ENCODE assay signal across 19 cellular contexts in genomic region chr18:21901423-21901822, GRCh38.
DNase-seq lines count a peak whose midpoint lies in the region; ATAC-seq, FAIRE-seq and TF ChIP-seq lines count a peak whose summit lies in the region.
"Had no signal": no experiment of that assay in that cellular context is flagged by ENCODE, and none has a peak within 500 bp of the region (broad histone marks: within the 10 kb centered on the region; RNA-seq: fewer than 3 reads in every experiment).

No MANE protein-coding gene starts in this region.

- H4K20me1 ChIP-seq in SU-DHL-6 (ENCODE audit: low read depth, low read length), result no peaks in the 10 kb centered on the region

- no peak for FAIRE-seq in D721Med (lab: Jason Lieb, UNC)
- FAIRE-seq: G401.6, GM12891, HTR-8/SVneo had no signal

- H3K23ac ChIP-seq in neuronal stem cell (ENCODE audit: low read depth, low read length, poor library complexity), result no peak overlapping the region

- H3K27ac Mint-ChIP-seq in effector memory CD8-positive, alpha-beta T cell, result no peak overlapping the region
- H3K27ac Mint-ChIP-seq: CD4-positive, alpha-beta memory T cell; H9 had no signal

- H3K4me1 Mint-ChIP-seq in effector memory CD8-positive, alpha-beta T cell (ENCODE audit: low read depth in 2 of 2), result peaks cover 0 to 6% of the 10 kb centered on the region in 2 donors

- no peak overlapping the region for H2BK12ac ChIP-seq in neuronal stem cell (ENCODE audit: low read length)

- H2AFZ ChIP-seq in ACC112 (ENCODE audit: low read length, unreplicated experiment) (peak overlapping the region; percentile 63), SU-DHL-6 (ENCODE audit: low read depth, low read length, severe bottlenecking) (peak overlapping the region; percentile 12), neuronal stem cell (ENCODE audit: low read length) (peak overlapping the region; percentile 15)

- no peak overlapping the region for H4K91ac ChIP-seq in neuronal stem cell (ENCODE audit: low read depth, low read length, poor library complexity)

- H3K9ac ChIP-seq in SU-DHL-6 (ENCODE audit: low read length), result no peak overlapping the region
- no peak overlapping the region for H3K9ac ChIP-seq in neuronal stem cell (ENCODE audit: low read depth, low read length, poor library complexity)

- ATAC-seq in effector memory CD8-positive, alpha-beta T cell (replicated peaks), result no peak

- no peak overlapping the region for H2BK5ac ChIP-seq in neuronal stem cell (ENCODE audit: low read length)

- peak; percentile 7 for DNase-seq in fibroblast of mammary gland (ENCODE audit: low read depth)
- DNase-seq in neuronal stem cell (ENCODE audit: low spot score), result no peak
- no peak for DNase-seq in NCI-H2029 treated with DMSO at 0.1 percent for 48 hours (lab: John Stamatoyannopoulos, UW)
- no peak for DNase-seq in D721Med (ENCODE audit: insufficient read length, low spot score)
- DNase-seq in effector memory CD8-positive, alpha-beta T cell, result no peak
- DNase-seq in NCI-H82 (lab: John Stamatoyannopoulos, UW), result no peak
- DNase-seq: BE2C; CD4-positive, alpha-beta memory T cell; DMS153; DMS79 treated with DMSO at 0.1 percent for 48 hours; EL; GOT3; H9 had no signal

- WGBS in neuronal stem cell (ENCODE audit: extremely low coverage in 2 of 2, insufficient read length in 2 of 2, insufficient replicate concordance in 1 of 2), 2 donors, result no CpG with 5 or more reads among the region's 3 CpGs

- TF ChIP-seq CTCF in SU-DHL-6 (IDR thresholded peaks at IDR 0.05; ENCODE audit: insufficient read depth, low read length, poor library complexity, severe bottlenecking) (no peak), fibroblast of mammary gland (conservative IDR thresholded peaks at IDR 0.05; ENCODE audit: control insufficient read depth, insufficient read depth, low read depth, low read length) (no peak), D721Med (IDR thresholded peaks at IDR 0.05; ENCODE audit: insufficient read depth, missing control alignments) (no peak)

- H3K36me3 Mint-ChIP-seq in effector memory CD8-positive, alpha-beta T cell (ENCODE audit: insufficient read depth), result no peaks in the 10 kb centered on the region
- H3K36me3 Mint-ChIP-seq: CD4-positive, alpha-beta memory T cell had no signal

- no peaks in the 10 kb centered on the region for H3K79me1 ChIP-seq in neuronal stem cell (ENCODE audit: low read depth, low read length)

- no peak overlapping the region for H3K14ac ChIP-seq in neuronal stem cell (ENCODE audit: low read length)

- H3K4ac ChIP-seq in neuronal stem cell (ENCODE audit: low read length), result no peak overlapping the region

- H3K36me3 ChIP-seq in ACC112 (ENCODE audit: insufficient read depth, low read length) (no peaks in the 10 kb centered on the region), SU-DHL-6 (ENCODE audit: low read length) (no peaks in the 10 kb centered on the region), neuronal stem cell (replicated peaks in 1 of 2; ENCODE audit: control insufficient read depth in 2 of 2, insufficient read depth in 2 of 2, low read length in 2 of 2) (no peaks in the 10 kb centered on the region)
- H3K36me3 ChIP-seq: BE2C had no signal

- H4K8ac ChIP-seq in neuronal stem cell (ENCODE audit: low read depth, low read length), result no peak overlapping the region

- H3K4me2 ChIP-seq in SU-DHL-6 (ENCODE audit: low read depth, low read length, poor library complexity, severe bottlenecking), result no peak overlapping the region
- no peak overlapping the region for H3K4me2 ChIP-seq in neuronal stem cell (ENCODE audit: insufficient read depth, low read length, poor library complexity, severe bottlenecking)

- H3K4me3 Mint-ChIP-seq in effector memory CD8-positive, alpha-beta T cell, result no peak overlapping the region
- H3K4me3 Mint-ChIP-seq: CD4-positive, alpha-beta memory T cell; H9 had no signal

- H2BK15ac ChIP-seq in neuronal stem cell (ENCODE audit: low read length), result no peak overlapping the region

- peaks cover 36 to 54% of the 10 kb centered on the region in 2 donors for H3K27me3 Mint-ChIP-seq in effector memory CD8-positive, alpha-beta T cell

- H3K18ac ChIP-seq in neuronal stem cell (ENCODE audit: low read length), result no peak overlapping the region

- no peaks in the 10 kb centered on the region for H3K9me2 ChIP-seq in SU-DHL-6 (replicated peaks; ENCODE audit: insufficient read depth, low read length)

- H3K27ac ChIP-seq in ACC112 (ENCODE audit: low read depth, low read length) (no peak overlapping the region), SU-DHL-6 (ENCODE audit: low read depth, low read length) (no peak overlapping the region), neuronal stem cell (replicated peaks; ENCODE audit: low read length) (no peak overlapping the region)
- H3K27ac ChIP-seq: C4-2B had no signal

- no peaks in the 10 kb centered on the region for H3K9me3 Mint-ChIP-seq in effector memory CD8-positive, alpha-beta T cell
- H3K9me3 Mint-ChIP-seq: CD4-positive, alpha-beta memory T cell; H9 had no signal

- no peak overlapping the region for H2BK120ac ChIP-seq in neuronal stem cell (ENCODE audit: low read depth, low read length)

- no peak overlapping the region for H2AK5ac ChIP-seq in neuronal stem cell (ENCODE audit: low read depth, low read length)

- H3K4me1 ChIP-seq in ACC112 (ENCODE audit: control insufficient read depth, insufficient read depth, low read length, unreplicated experiment), result no peaks in the 10 kb centered on the region
- no peaks in the 10 kb centered on the region for H3K4me1 ChIP-seq in neuronal stem cell (ENCODE audit: control insufficient read depth in 2 of 2, insufficient read depth in 1 of 2, low read depth in 1 of 2, low read length in 2 of 2)
- H3K4me1 ChIP-seq: BE2C had no signal

- H3K4me3 ChIP-seq in ACC112 (ENCODE audit: low read depth, low read length), result peak overlapping the region; percentile 58
- no peak overlapping the region for H3K4me3 ChIP-seq in SU-DHL-6 (ENCODE audit: insufficient read depth, low read length, poor library complexity, severe bottlenecking)
- no peak overlapping the region for H3K4me3 ChIP-seq in fibroblast of mammary gland (ENCODE audit: control insufficient read depth, low read depth, low read length)
- no peak overlapping the region for H3K4me3 ChIP-seq in neuronal stem cell (ENCODE audit: low read length in 2 of 2)

- H3K79me2 ChIP-seq in ACC112 (ENCODE audit: control insufficient read depth, insufficient read depth, low read length, unreplicated experiment) (no peaks in the 10 kb centered on the region), SU-DHL-6 (ENCODE audit: insufficient read depth, low read length) (no peaks in the 10 kb centered on the region)

- H3K27me3 ChIP-seq in ACC112 (ENCODE audit: insufficient read depth, low read length) (no peaks in the 10 kb centered on the region), SU-DHL-6 (ENCODE audit: low read length) (0 out of 2 replicates have a peak, but pooled peaks cover 4% of the 10 kb centered on the region), neuronal stem cell (ENCODE audit: control insufficient read depth in 3 of 3, insufficient read depth in 3 of 3, low read depth in 1 of 3, low read length in 3 of 3) (peaks cover 0 to 10% (median 0%) of the 10 kb centered on the region in 3 experiments)
- H3K27me3 ChIP-seq: BE2C had no signal

- H3K9me3 ChIP-seq in SU-DHL-6 (ENCODE audit: insufficient read depth, low read length), result no peaks in the 10 kb centered on the region
- no peaks in the 10 kb centered on the region for H3K9me3 ChIP-seq in neuronal stem cell (replicated peaks in 1 of 2; ENCODE audit: control insufficient read depth in 2 of 2, insufficient read depth in 1 of 2, low read depth in 1 of 2, low read length in 2 of 2)
- H3K9me3 ChIP-seq: BE2C had no signal

- H3F3A ChIP-seq in SU-DHL-6 (ENCODE audit: insufficient read depth), result no peaks in the 10 kb centered on the region

Comparison
In these comparisons a context has a peak if more than half of its experiments do, and no peak if none do; other contexts are left out.
1. H2AFZ ChIP-seq: peak in every context shown above with its lines; median percentile 63 in ACC112; 15 in neuronal stem cell; 12 in SU-DHL-6.